ENCODE assay signal across 1 cellular context in genomic region chr22:39920134-39920743, GRCh38.
TF ChIP-seq lines count a peak whose summit lies in the region.

No MANE protein-coding gene starts in this region.

TF ChIP-seq in K562, 482 proteins besides CTCF, POLR2A, EP300 and RAD21 (continued from another document and continues in another):
- no peak for TF ChIP-seq GTF3C2 (IDR thresholded peaks at IDR 0.05; ENCODE audit: borderline replicate concordance, extremely low read depth, insufficient read length)
- 0 out of 2 replicates have a peak, but pooled peaks have one; percentile 32 for TF ChIP-seq LCOR (CRISPR knock-in tag; IDR thresholded peaks at IDR 0.05)
- no peak for TF ChIP-seq U2AF2 (optimal IDR thresholded peaks at IDR 0.05; ENCODE audit: low read depth, low read length)
- no peak for TF ChIP-seq HLTF (IDR thresholded peaks at IDR 0.05)
- no peak for TF ChIP-seq CBFB (CRISPR knock-in tag; IDR thresholded peaks at IDR 0.05)
- no peak for TF ChIP-seq THRB (CRISPR knock-in tag; conservative IDR thresholded peaks at IDR 0.05)
- TF ChIP-seq ZNF785 (CRISPR knock-in tag; IDR thresholded peaks at IDR 0.05) = no peak
- TF ChIP-seq ZC3H11A (IDR thresholded peaks at IDR 0.05; ENCODE audit: low read depth, low read length) = no peak
- TF ChIP-seq AFF1 (IDR thresholded peaks at IDR 0.05; ENCODE audit: low read depth in 1 of 2, partially characterized antibody in 2 of 2) = peak; percentile 31 to 33
- TF ChIP-seq NR2C2 (CRISPR knock-in tag; IDR thresholded peaks at IDR 0.05) = no peak
- no peak for TF ChIP-seq NR2C2 (tag; IDR thresholded peaks at IDR 0.05)
- no peak for TF ChIP-seq SIN3B (IDR thresholded peaks at IDR 0.05; ENCODE audit: low read depth)
- 0 out of 2 replicates have a peak, but pooled peaks have one; percentile 4 for TF ChIP-seq ATF4 (CRISPR knock-in tag; IDR thresholded peaks at IDR 0.05)
- TF ChIP-seq CBFA2T2 (conservative IDR thresholded peaks at IDR 0.05) = peak; percentile 90
- TF ChIP-seq NONO (IDR thresholded peaks at IDR 0.05; ENCODE audit: low read depth in 2 of 2, low read length in 1 of 2) = peak in 1 of 2 experiments; percentile 28; a peak in 1 of 4 replicates
- TF ChIP-seq KDM2B (CRISPR knock-in tag; IDR thresholded peaks at IDR 0.05) = no peak
- no peak for TF ChIP-seq ELK1 (CRISPR knock-in tag; IDR thresholded peaks at IDR 0.05)
- TF ChIP-seq ZBTB17 (CRISPR knock-in tag; IDR thresholded peaks at IDR 0.05) = no peak
- no peak for TF ChIP-seq ZNF143 (CRISPR knock-in tag; IDR thresholded peaks at IDR 0.05)
- TF ChIP-seq AFF4 (CRISPR knock-in tag; IDR thresholded peaks at IDR 0.05) = no peak
- TF ChIP-seq ZNF512 (tag; IDR thresholded peaks at IDR 0.05) = no peak
- no peak for TF ChIP-seq MYBL2 (IDR thresholded peaks at IDR 0.05; ENCODE audit: low read depth)
- TF ChIP-seq MYBL2 (CRISPR knock-in tag; IDR thresholded peaks at IDR 0.05; ENCODE audit: borderline replicate concordance) = no peak
- TF ChIP-seq ZNF318 (IDR thresholded peaks at IDR 0.05; ENCODE audit: borderline replicate concordance in 1 of 2, low read depth in 1 of 2) = 0 out of 4 replicates have a peak, but pooled peaks of 1 of the 2 experiments have one; percentile 31
- no peak for TF ChIP-seq PATZ1 (CRISPR knock-in tag; IDR thresholded peaks at IDR 0.05; ENCODE audit: borderline replicate concordance)
